ENCODE assay signal across 7 cellular contexts in the genomic region with DNA sequence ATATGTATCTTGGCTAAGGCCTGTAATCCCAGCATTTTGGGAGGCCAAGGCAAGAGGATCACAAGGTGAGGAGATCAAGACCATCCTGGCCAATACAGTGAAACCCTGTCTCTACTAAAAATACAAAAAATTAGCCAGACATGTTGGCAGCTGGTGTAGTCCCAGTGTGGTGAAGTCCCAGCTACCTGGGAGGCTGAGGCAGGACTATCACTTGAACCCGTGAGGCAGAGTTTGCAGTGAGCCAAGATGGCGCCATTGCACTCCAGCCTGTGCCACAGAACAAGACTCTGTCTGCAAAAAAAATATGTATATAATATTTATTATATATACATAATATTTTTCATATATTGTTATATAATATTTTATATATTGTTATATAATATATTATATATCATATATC.
DNase-seq lines count a peak whose midpoint lies in the region; ATAC-seq and TF ChIP-seq lines count a peak whose summit lies in the region.
"Not testable (repeated sequence)": the region's sequence is repeated elsewhere in the genome, so short reads cannot be mapped to it uniquely, and the experiment has no call there.

No MANE protein-coding gene starts in this region.

- H3K79me2 ChIP-seq in DND-41 (ENCODE audit: insufficient read depth, low read length), result not testable (repeated sequence)

- not testable (repeated sequence) for H4K8ac ChIP-seq in mesenchymal stem cell (ENCODE audit: low read length)

- not testable (repeated sequence) for TF ChIP-seq EP300 in gastroesophageal sphincter (IDR thresholded peaks at IDR 0.05); upper lobe of left lung (IDR thresholded peaks at IDR 0.05)

- not testable (repeated sequence) for H3K27me3 Mint-ChIP-seq in T-helper 17 cell; activated CD4-positive, alpha-beta memory T cell treated with anti-CD3 and anti-CD28 coated beads for 36 hours

- not testable (repeated sequence) for H4K20me1 ChIP-seq in DND-41 (ENCODE audit: insufficient read depth, low read length)

- not testable (repeated sequence) for H3K14ac ChIP-seq in mesenchymal stem cell (ENCODE audit: low read length in 2 of 2)

- not testable (repeated sequence) for H3K27ac ChIP-seq in DND-41 (ENCODE audit: low read length); gastroesophageal sphincter; right cardiac atrium (ENCODE audit: low read length); mesenchymal stem cell (ENCODE audit: low read length, poor library complexity, severe bottlenecking); upper lobe of left lung

- not testable (repeated sequence) for H3K36me3 ChIP-seq in DND-41 (ENCODE audit: insufficient read depth, low read length); gastroesophageal sphincter; mesenchymal stem cell (ENCODE audit: control insufficient read depth in 1 of 2, insufficient read depth in 2 of 2, low read depth in 1 of 2, low read length in 2 of 2); upper lobe of left lung

- not testable (repeated sequence) for H3K79me1 ChIP-seq in mesenchymal stem cell (replicated peaks; ENCODE audit: low read length, poor library complexity, severe bottlenecking)

- intact Hi-C loops in activated CD4-positive, alpha-beta memory T cell treated with anti-CD3 and anti-CD28 coated beads for 36 hours (cut with micrococcal nuclease); right cardiac atrium (cut with DNase I): not testable (repeated sequence)

- not testable (repeated sequence) for H3K4me1 Mint-ChIP-seq in T-helper 17 cell; activated CD4-positive, alpha-beta memory T cell treated with anti-CD3 and anti-CD28 coated beads for 36 hours (ENCODE audit: low read depth)

- not testable (repeated sequence) for H2AFZ ChIP-seq in DND-41 (ENCODE audit: low read depth, low read length); mesenchymal stem cell (ENCODE audit: low read depth, low read length)

- not testable (repeated sequence) for H3K4me3 ChIP-seq in DND-41 (ENCODE audit: low read depth in 1 of 2, low read length in 2 of 2); gastroesophageal sphincter; right cardiac atrium (ENCODE audit: low read length); mesenchymal stem cell (ENCODE audit: insufficient read depth in 1 of 2, low read depth in 1 of 2, low read length in 2 of 2); upper lobe of left lung

- not testable (repeated sequence) for H3K27ac Mint-ChIP-seq in T-helper 17 cell; activated CD4-positive, alpha-beta memory T cell treated with anti-CD3 and anti-CD28 coated beads for 36 hours

- 0 out of 3 replicates have a peak, but pooled peaks have one; percentile 23 for ATAC-seq in DND-41 (ENCODE audit: insufficient read depth, low read depth)
- ATAC-seq in T-helper 17 cell, result peak; percentile 15
- ATAC-seq in gastroesophageal sphincter, result peak; percentile 32
- ATAC-seq in right cardiac atrium, result peak; percentile 18 to 63
- ATAC-seq in upper lobe of left lung (ENCODE audit: low FRiP score in 2 of 2), result peak; percentile 54 to 55

- H2BK5ac ChIP-seq in mesenchymal stem cell (ENCODE audit: low read depth, low read length, poor library complexity, severe bottlenecking), result peak overlapping the region; percentile 69

- WGBS in gastroesophageal sphincter (ENCODE audit: low coverage in 1 of 2), 2 donors, result 49 to 50% methylated on average over 2 of the region's 2 CpGs
- 65% methylated on average over 2 of the region's 2 CpGs for WGBS in right cardiac atrium
- 60% methylated on average over 1 of the region's 2 CpGs for WGBS in mesenchymal stem cell
- 61 to 71% methylated on average over 2 of the region's 2 CpGs for WGBS in upper lobe of left lung, 2 donors

- H2BK15ac ChIP-seq in mesenchymal stem cell (ENCODE audit: low read depth, poor library complexity, severe bottlenecking), result not testable (repeated sequence)

- TF ChIP-seq POLR2A in gastroesophageal sphincter (IDR thresholded peaks at IDR 0.05); upper lobe of left lung (IDR thresholded peaks at IDR 0.05): not testable (repeated sequence)

- peaks cover 11% of the 10 kb centered on the region for H3K9me3 Mint-ChIP-seq in activated CD4-positive, alpha-beta memory T cell treated with anti-CD3 and anti-CD28 coated beads for 36 hours

- not testable (repeated sequence) for H2BK12ac ChIP-seq in mesenchymal stem cell (ENCODE audit: low read length in 2 of 2)

- H2AK5ac ChIP-seq in mesenchymal stem cell (ENCODE audit: low read length, severe bottlenecking), result not testable (repeated sequence)

- H3K4ac ChIP-seq in mesenchymal stem cell (ENCODE audit: low read depth in 1 of 2, low read length in 2 of 2), result not testable (repeated sequence)

- H3K36me3 Mint-ChIP-seq in T-helper 17 cell (ENCODE audit: low read depth); activated CD4-positive, alpha-beta memory T cell treated with anti-CD3 and anti-CD28 coated beads for 36 hours: not testable (repeated sequence)

- H3K4me1 ChIP-seq in DND-41 (ENCODE audit: insufficient read depth, low read length); gastroesophageal sphincter; right cardiac atrium (ENCODE audit: control insufficient read depth, insufficient read depth, low read length); mesenchymal stem cell (ENCODE audit: control insufficient read depth, insufficient read depth, low read depth, low read length); upper lobe of left lung: not testable (repeated sequence)

- H3K9me3 ChIP-seq in DND-41 (ENCODE audit: insufficient read depth, low read length, severe bottlenecking); T-helper 17 cell (ENCODE audit: control insufficient read depth, low read length, poor library complexity, severe bottlenecking); gastroesophageal sphincter; right cardiac atrium (ENCODE audit: control insufficient read depth, low read length); mesenchymal stem cell (ENCODE audit: control insufficient read depth, low read length); upper lobe of left lung: not testable (repeated sequence)

- not testable (repeated sequence) for H3K18ac ChIP-seq in mesenchymal stem cell (ENCODE audit: low read depth in 1 of 2, low read length in 2 of 2)

- not testable (repeated sequence) for TF ChIP-seq CTCF in DND-41 (IDR thresholded peaks at IDR 0.05; ENCODE audit: borderline replicate concordance, extremely low read depth, low read length, poor library complexity, severe bottlenecking); gastroesophageal sphincter (IDR thresholded peaks at IDR 0.05); upper lobe of left lung (IDR thresholded peaks at IDR 0.05)

- not testable (repeated sequence) for H3K23ac ChIP-seq in mesenchymal stem cell (ENCODE audit: low read length in 2 of 2)

- not testable (repeated sequence) for H2BK120ac ChIP-seq in mesenchymal stem cell (ENCODE audit: low read depth, low read length)

- H3K9ac ChIP-seq in DND-41 (ENCODE audit: low read depth, low read length); mesenchymal stem cell (ENCODE audit: low read length): not testable (repeated sequence)

- not testable (repeated sequence) for H3K4me3 Mint-ChIP-seq in T-helper 17 cell; activated CD4-positive, alpha-beta memory T cell treated with anti-CD3 and anti-CD28 coated beads for 36 hours

- not testable (repeated sequence) for DNase-seq in DND-41, T-helper 17 cell, right cardiac atrium, mesenchymal stem cell, upper lobe of left lung
- peak; percentile 33 for DNase-seq in activated CD4-positive, alpha-beta memory T cell treated with anti-CD3 and anti-CD28 coated beads for 36 hours

- POLR2A ChIA-PET in activated CD4-positive, alpha-beta memory T cell treated with anti-CD3 and anti-CD28 coated beads for 36 hours (lab: Charles Lee), result not testable (repeated sequence)

- not testable (repeated sequence) for H4K91ac ChIP-seq in mesenchymal stem cell (ENCODE audit: low read length)

- not testable (repeated sequence) for H3K27me3 ChIP-seq in DND-41 (ENCODE audit: insufficient read depth, low read length, poor library complexity); gastroesophageal sphincter; right cardiac atrium (ENCODE audit: control insufficient read depth, insufficient read depth); mesenchymal stem cell (ENCODE audit: control insufficient read depth in 1 of 2, insufficient read depth in 1 of 2, low read length in 2 of 2); upper lobe of left lung

- H3K4me2 ChIP-seq in DND-41 (ENCODE audit: insufficient read depth, low read length); mesenchymal stem cell (ENCODE audit: low read length, poor library complexity, severe bottlenecking): not testable (repeated sequence)

- CTCF ChIA-PET in activated CD4-positive, alpha-beta memory T cell treated with anti-CD3 and anti-CD28 coated beads for 36 hours (lab: Charles Lee), result not testable (repeated sequence)
